ENCODE assay signal across 17 cellular contexts in the genomic region with DNA sequence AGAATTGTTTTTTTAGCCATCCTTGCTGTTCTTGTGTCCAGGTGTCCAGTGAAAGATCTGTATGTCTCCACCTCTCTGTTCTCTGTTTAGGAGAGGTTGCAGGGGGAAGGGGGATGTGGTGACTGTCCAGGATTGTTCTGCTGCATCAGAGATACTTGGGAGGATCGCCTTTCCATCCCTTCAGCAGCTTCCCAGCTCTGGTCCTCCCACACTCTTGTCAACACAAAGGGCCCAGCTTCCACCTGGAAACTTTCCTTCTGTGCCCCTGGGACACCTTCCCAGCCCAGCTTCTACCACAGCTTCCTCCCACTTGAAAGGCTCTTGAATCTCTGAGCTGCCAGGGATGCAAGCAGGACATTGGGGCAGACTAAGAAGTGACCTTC.
A peak's percentile ranks its signal among the peaks of the same experiment; 100 is the strongest.
DNase-seq lines count a peak whose midpoint lies in the region; ATAC-seq and TF ChIP-seq lines count a peak whose summit lies in the region.
"Had no signal": no experiment of that assay in that cellular context is flagged by ENCODE, and none has a peak within 500 bp of the region (broad histone marks: within the 10 kb centered on the region; RNA-seq: fewer than 3 reads in every experiment).

No MANE protein-coding gene starts in this region.

- H3K27ac Mint-ChIP-seq in activated CD4-positive, alpha-beta T cell treated with anti-CD3 and anti-CD28 coated beads for 36 hours: no peak overlapping the region
- H3K27ac Mint-ChIP-seq in GM23338 (no peak overlapping the region), endothelial cell (ENCODE audit: unreplicated experiment) (no peak overlapping the region), nephron progenitor cell (no peak overlapping the region)

- TF ChIP-seq CTCF in GM23338 (conservative IDR thresholded peaks at IDR 0.05; ENCODE audit: low read depth in 2 of 2): no peak
- no peak for TF ChIP-seq CTCF in endothelial cell (IDR thresholded peaks at IDR 0.05; ENCODE audit: unreplicated experiment)
- no peak for TF ChIP-seq CTCF in nephron progenitor cell (IDR thresholded peaks at IDR 0.05)

- no peaks in the 10 kb centered on the region for H3K36me3 ChIP-seq in GM23338 (ENCODE audit: insufficient read depth)

- H3K27me3 Mint-ChIP-seq in activated CD4-positive, alpha-beta T cell treated with anti-CD3 and anti-CD28 coated beads for 36 hours: peaks cover 60% of the 10 kb centered on the region
- H3K27me3 Mint-ChIP-seq in GM23338 (ENCODE audit: insufficient read depth, low read depth, poor library complexity) (peaks cover 82% of the 10 kb centered on the region), endothelial cell (ENCODE audit: unreplicated experiment) (peaks cover 41% of the 10 kb centered on the region), nephron progenitor cell (ENCODE audit: low read depth, poor library complexity) (peaks cover 14% of the 10 kb centered on the region)

- CTCF ChIA-PET in activated CD4-positive, alpha-beta T cell treated with anti-CD3 and anti-CD28 coated beads for 36 hours (lab: Charles Lee): no interaction called here

- no peak for DNase-seq in activated CD4-positive, alpha-beta T cell treated with anti-CD3 and anti-CD28 coated beads for 36 hours
- DNase-seq in activated CD4-positive, alpha-beta T cell treated with anti-CD3 and anti-CD28 coated beads for 1 hour: no peak
- no peak for DNase-seq in GM23338 (ENCODE audit: low spot score)
- DNase-seq in endothelial cell (ENCODE audit: low spot score): no peak
- DNase-seq in nephron progenitor cell: no peak
- no peak for DNase-seq in SHP77 (lab: John Stamatoyannopoulos, UW)
- no peak for DNase-seq in GM19240 (ENCODE audit: insufficient read length, low spot score)
- DNase-seq: C1 segment of cervical spinal cord, DND-41, GDM1, GM23248, KBM-7, NCI-H1092, NCI-H1694, NCI-H2107, NCI-H69 had no signal

- peak overlapping the region; percentile 65; the same call in 1 of the 2 replicates for H3K4me2 ChIP-seq in GM23338

- H3K9me2 ChIP-seq in GM23338 (ENCODE audit: insufficient read depth): no peaks in the 10 kb centered on the region

- POLR2A ChIA-PET in activated CD4-positive, alpha-beta T cell treated with anti-CD3 and anti-CD28 coated beads for 36 hours (lab: Charles Lee): no interaction called here

- ATAC-seq in activated CD4-positive, alpha-beta T cell treated with anti-CD3 and anti-CD28 coated beads for 36 hours: no peak
- ATAC-seq in GM23338 (no peak), HG03280 (IDR thresholded peaks at IDR 0.05; ENCODE audit: unreplicated experiment) (no peak)

- H3F3A ChIP-seq in GM23338 (replicated peaks; ENCODE audit: low read depth): no peaks in the 10 kb centered on the region

- no peaks in the 10 kb centered on the region for H3K79me2 ChIP-seq in GM23338 (replicated peaks; ENCODE audit: insufficient read depth)

- H3K4me3 Mint-ChIP-seq in activated CD4-positive, alpha-beta T cell treated with anti-CD3 and anti-CD28 coated beads for 36 hours: peak overlapping the region; percentile 42
- H3K4me3 Mint-ChIP-seq in GM23338 (peak overlapping the region; percentile 53; the same call in 1 of the 3 replicates), endothelial cell (ENCODE audit: unreplicated experiment) (peak overlapping the region; percentile 63), nephron progenitor cell (peak overlapping the region; percentile 79)

- H3K27ac ChIP-seq in GM23338 (ENCODE audit: low read depth): no peak overlapping the region
- H3K27ac ChIP-seq: GM23248 had no signal

- intact Hi-C loops in activated CD4-positive, alpha-beta T cell treated with anti-CD3 and anti-CD28 coated beads for 36 hours (cut with DNase I, micrococcal nuclease): no loop called here

- peak overlapping the region; percentile 44; the same call in 1 of the 2 replicates for H3K4me3 ChIP-seq in GM23338
- H3K4me3 ChIP-seq: GM23248 had no signal

- peaks cover 26% of the 10 kb centered on the region for H3K4me1 ChIP-seq in GM23338 (ENCODE audit: insufficient read depth)

- peaks cover 5% of the 10 kb centered on the region for H4K20me1 ChIP-seq in GM23338 (replicated peaks; ENCODE audit: insufficient read depth)

- peaks cover 24% of the 10 kb centered on the region for H3K4me1 Mint-ChIP-seq in activated CD4-positive, alpha-beta T cell treated with anti-CD3 and anti-CD28 coated beads for 36 hours
- H3K4me1 Mint-ChIP-seq in GM23338 (peaks cover 35% of the 10 kb centered on the region), endothelial cell (ENCODE audit: unreplicated experiment) (peaks cover 36% of the 10 kb centered on the region), nephron progenitor cell (peaks cover 42% of the 10 kb centered on the region)

- H2AFZ ChIP-seq in GM23338: no peak overlapping the region
- H2AFZ ChIP-seq: GM23248 had no signal

- no peaks in the 10 kb centered on the region for H3K9me3 Mint-ChIP-seq in activated CD4-positive, alpha-beta T cell treated with anti-CD3 and anti-CD28 coated beads for 36 hours (ENCODE audit: low read depth)
- peaks cover 2% of the 10 kb centered on the region; the same call in 2 of the 3 replicates for H3K9me3 Mint-ChIP-seq in GM23338
- no peaks in the 10 kb centered on the region for H3K9me3 Mint-ChIP-seq in endothelial cell (ENCODE audit: unreplicated experiment)
- no peaks in the 10 kb centered on the region for H3K9me3 Mint-ChIP-seq in nephron progenitor cell

- H3K27me3 ChIP-seq in GM23338 (ENCODE audit: insufficient read depth): peaks cover 96% of the 10 kb centered on the region

- H3K36me3 Mint-ChIP-seq in activated CD4-positive, alpha-beta T cell treated with anti-CD3 and anti-CD28 coated beads for 36 hours (ENCODE audit: low read depth): peaks cover 2% of the 10 kb centered on the region
- H3K36me3 Mint-ChIP-seq in GM23338 (ENCODE audit: low read depth): no peaks in the 10 kb centered on the region; the same call in 2 of the 3 replicates
- H3K36me3 Mint-ChIP-seq in endothelial cell (ENCODE audit: low read depth, unreplicated experiment): no peaks in the 10 kb centered on the region
- H3K36me3 Mint-ChIP-seq in nephron progenitor cell (ENCODE audit: low read depth): no peaks in the 10 kb centered on the region

TF ChIP-seq in GM23338, 12 proteins besides CTCF, POLR2A, EP300 and RAD21:
- TF ChIP-seq, protein P1, sequence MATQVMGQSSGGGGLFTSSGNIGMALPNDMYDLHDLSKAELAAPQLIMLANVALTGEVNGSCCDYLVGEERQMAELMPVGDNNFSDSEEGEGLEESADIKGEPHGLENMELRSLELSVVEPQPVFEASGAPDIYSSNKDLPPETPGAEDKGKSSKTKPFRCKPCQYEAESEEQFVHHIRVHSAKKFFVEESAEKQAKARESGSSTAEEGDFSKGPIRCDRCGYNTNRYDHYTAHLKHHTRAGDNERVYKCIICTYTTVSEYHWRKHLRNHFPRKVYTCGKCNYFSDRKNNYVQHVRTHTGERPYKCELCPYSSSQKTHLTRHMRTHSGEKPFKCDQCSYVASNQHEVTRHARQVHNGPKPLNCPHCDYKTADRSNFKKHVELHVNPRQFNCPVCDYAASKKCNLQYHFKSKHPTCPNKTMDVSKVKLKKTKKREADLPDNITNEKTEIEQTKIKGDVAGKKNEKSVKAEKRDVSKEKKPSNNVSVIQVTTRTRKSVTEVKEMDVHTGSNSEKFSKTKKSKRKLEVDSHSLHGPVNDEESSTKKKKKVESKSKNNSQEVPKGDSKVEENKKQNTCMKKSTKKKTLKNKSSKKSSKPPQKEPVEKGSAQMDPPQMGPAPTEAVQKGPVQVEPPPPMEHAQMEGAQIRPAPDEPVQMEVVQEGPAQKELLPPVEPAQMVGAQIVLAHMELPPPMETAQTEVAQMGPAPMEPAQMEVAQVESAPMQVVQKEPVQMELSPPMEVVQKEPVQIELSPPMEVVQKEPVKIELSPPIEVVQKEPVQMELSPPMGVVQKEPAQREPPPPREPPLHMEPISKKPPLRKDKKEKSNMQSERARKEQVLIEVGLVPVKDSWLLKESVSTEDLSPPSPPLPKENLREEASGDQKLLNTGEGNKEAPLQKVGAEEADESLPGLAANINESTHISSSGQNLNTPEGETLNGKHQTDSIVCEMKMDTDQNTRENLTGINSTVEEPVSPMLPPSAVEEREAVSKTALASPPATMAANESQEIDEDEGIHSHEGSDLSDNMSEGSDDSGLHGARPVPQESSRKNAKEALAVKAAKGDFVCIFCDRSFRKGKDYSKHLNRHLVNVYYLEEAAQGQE (IDR thresholded peaks at IDR 0.05; ENCODE audit: unreplicated experiment): no peak
- TF ChIP-seq STAT1 (IDR thresholded peaks at IDR 0.05; ENCODE audit: unreplicated experiment): no peak
- no peak for TF ChIP-seq NANOG (IDR thresholded peaks at IDR 0.05; ENCODE audit: borderline replicate concordance)
- no peak for TF ChIP-seq ZNF114 (CRISPR knock-in tag; IDR thresholded peaks at IDR 0.05)
- no peak for TF ChIP-seq EZH2phosphoT487 (IDR thresholded peaks at IDR 0.05; ENCODE audit: unreplicated experiment)
- TF ChIP-seq POLR2AphosphoS5 (IDR thresholded peaks at IDR 0.05; ENCODE audit: low read depth): no peak
